ENCODE assay signal across 1 cellular context in the genomic region with DNA sequence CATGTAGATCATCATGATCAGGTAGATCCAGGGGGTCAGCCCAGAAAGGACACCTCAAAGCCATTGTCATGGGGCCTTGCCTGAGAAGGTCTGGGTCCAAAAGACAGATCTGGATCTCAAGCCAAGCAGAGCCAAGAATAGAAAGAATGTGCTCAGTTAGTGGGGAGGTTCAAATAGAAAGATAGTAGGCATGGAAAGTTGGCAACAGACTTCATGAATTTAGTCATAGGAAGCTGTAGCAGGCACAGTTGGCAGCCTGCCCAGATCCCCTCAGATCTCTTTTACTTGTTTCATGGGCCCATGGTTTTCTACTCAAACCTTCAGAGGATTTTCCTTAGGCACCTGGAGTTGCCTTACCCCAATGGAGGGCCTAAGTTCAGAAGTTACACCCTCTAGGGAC.
TF ChIP-seq lines count a peak whose summit lies in the region.

No MANE protein-coding gene starts in this region.

TF ChIP-seq in SK-N-SH treated with all-trans-retinoic acid at 6 μM for 48 hours, 23 proteins besides CTCF, POLR2A, EP300 and RAD21 (continued from another document):
- TF ChIP-seq, protein P1, sequence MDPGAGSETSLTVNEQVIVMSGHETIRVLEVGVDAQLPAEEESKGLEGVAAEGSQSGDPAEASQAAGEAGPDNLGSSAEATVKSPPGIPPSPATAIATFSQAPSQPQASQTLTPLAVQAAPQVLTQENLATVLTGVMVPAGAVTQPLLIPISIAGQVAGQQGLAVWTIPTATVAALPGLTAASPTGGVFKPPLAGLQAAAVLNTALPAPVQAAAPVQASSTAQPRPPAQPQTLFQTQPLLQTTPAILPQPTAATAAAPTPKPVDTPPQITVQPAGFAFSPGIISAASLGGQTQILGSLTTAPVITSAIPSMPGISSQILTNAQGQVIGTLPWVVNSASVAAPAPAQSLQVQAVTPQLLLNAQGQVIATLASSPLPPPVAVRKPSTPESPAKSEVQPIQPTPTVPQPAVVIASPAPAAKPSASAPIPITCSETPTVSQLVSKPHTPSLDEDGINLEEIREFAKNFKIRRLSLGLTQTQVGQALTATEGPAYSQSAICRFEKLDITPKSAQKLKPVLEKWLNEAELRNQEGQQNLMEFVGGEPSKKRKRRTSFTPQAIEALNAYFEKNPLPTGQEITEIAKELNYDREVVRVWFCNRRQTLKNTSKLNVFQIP (CRISPR knock-in tag; IDR thresholded peaks at IDR 0.05; ENCODE audit: borderline replicate concordance, low read depth), result no peak
- TF ChIP-seq ZC3H10 (CRISPR knock-in tag; IDR thresholded peaks at IDR 0.05) (no peak), ZNF70 (CRISPR knock-in tag; IDR thresholded peaks at IDR 0.05) (no peak), ARNTL (CRISPR knock-in tag; IDR thresholded peaks at IDR 0.05; ENCODE audit: borderline replicate concordance, low read depth) (no peak)
TF ChIP-seq in SK-N-SH treated with all-trans-retinoic acid at 6 μM for 48 hours: peak in this region for 0.
